ENCODE assay signal across 1 cellular context in the genomic region with DNA sequence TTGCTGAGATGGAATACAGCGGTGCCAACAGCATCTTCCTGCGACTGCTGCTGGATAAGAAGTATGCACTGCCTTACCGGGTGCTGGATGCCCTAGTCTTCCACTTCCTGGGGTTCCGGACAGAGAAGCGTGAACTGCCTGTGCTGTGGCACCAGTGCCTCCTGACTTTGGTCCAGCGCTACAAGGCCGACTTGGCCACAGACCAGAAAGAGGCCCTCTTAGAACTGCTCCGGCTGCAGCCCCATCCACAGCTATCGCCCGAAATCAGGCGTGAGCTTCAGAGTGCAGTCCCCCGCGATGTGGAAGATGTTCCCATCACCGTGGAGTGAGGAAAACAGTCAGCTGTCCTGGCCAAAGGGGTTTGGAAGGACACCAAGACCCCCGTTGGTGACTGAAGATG.
TF ChIP-seq lines count a peak whose summit lies in the region.

No MANE protein-coding gene starts in this region.

TF ChIP-seq in endothelial cell of umbilical vein, 7 proteins besides CTCF, POLR2A, EP300 and RAD21:
- peak; percentile 4 for TF ChIP-seq POLR2AphosphoS5 (IDR thresholded peaks at IDR 0.05; ENCODE audit: insufficient read depth, low read depth, low read length)
- no peak for TF ChIP-seq JUN (IDR thresholded peaks at IDR 0.05; ENCODE audit: borderline replicate concordance, insufficient read depth, insufficient read length, low read depth)
